Comparison of ENCODE assay signal across 8 cellular contexts in genomic region chr2:46471-47345, GRCh38. TPM values are rescaled to one million over a fixed set of nuclear protein-coding genes. Genes with fewer than 3 reads are reported as not detected.
DNase-seq lines count a peak whose midpoint lies in the region; ATAC-seq, FAIRE-seq and TF ChIP-seq lines count a peak whose summit lies in the region.

FAM110C (minus strand) TSS chr2:46505; CDS start chr2:46385, 120 bp downstream.

- H3K27me3 ChIP-seq in tibial artery = no peaks in the 10 kb centered on the region

- no peak for ATAC-seq in HG03521 (IDR thresholded peaks at IDR 0.05; ENCODE audit: unreplicated experiment)

- DNase-seq in LNCaP clone FGC (ENCODE audit: low read depth) (no peak), activated T-helper 1 cell treated with Interleukin-2 at 50 U/mL for 16 hours (ENCODE audit: low read depth) (peak; percentile 33), frontal cortex (ENCODE audit: low spot score in 2 of 2) (peak; percentile 68 to 72), nephron progenitor cell (peak; percentile 67), tibial artery (peak; percentile 61 to 92), SKM-1 treated with dmso at 0.1 percent for 144 hours (lab: John Stamatoyannopoulos, UW; ENCODE audit: unreplicated experiment) (no peak)

- peaks cover 0 to 31% (median 18%) of the 10 kb centered on the region in 4 donors for H3K4me1 ChIP-seq in tibial artery

- H3K27me3 Mint-ChIP-seq in nephron progenitor cell (ENCODE audit: low read depth, poor library complexity) = peaks cover 92% of the 10 kb centered on the region

- TF ChIP-seq CTCF in 22Rv1 (IDR thresholded peaks at IDR 0.05) (no peak), LNCaP clone FGC (IDR thresholded peaks at IDR 0.05; ENCODE audit: control insufficient read depth, extremely low read depth, insufficient read depth) (no peak), nephron progenitor cell (IDR thresholded peaks at IDR 0.05) (no peak), tibial artery (IDR thresholded peaks at IDR 0.05) (no peak)

- peaks cover 15% of the 10 kb centered on the region for H3K4me1 Mint-ChIP-seq in nephron progenitor cell

- H3K4me3 Mint-ChIP-seq in nephron progenitor cell = peak within 1 kb of the TSS; percentile 83

- no peaks in the 10 kb centered on the region for H3K9me3 ChIP-seq in tibial artery

- H3K36me3 Mint-ChIP-seq in nephron progenitor cell (ENCODE audit: low read depth) = no peaks in the 10 kb centered on the region

- H3K9me3 Mint-ChIP-seq in nephron progenitor cell = no peaks in the 10 kb centered on the region

- H3K27ac ChIP-seq in 22Rv1 (0 out of 2 replicates have a peak within 1 kb of the TSS, but pooled peaks have one; percentile 5), tibial artery (peak within 1 kb of the TSS; percentile 91 to 99)

- H3K27ac Mint-ChIP-seq in nephron progenitor cell = no peak within 1 kb of the TSS

- intact Hi-C loops in tibial artery (cut with DNase I; ENCODE audit: low total_unique reads) = no loop called here

- no peaks in the 10 kb centered on the region for H3K36me3 ChIP-seq in tibial artery

- no peak for FAIRE-seq in frontal cortex (lab: Jason Lieb, UNC)

- H3K4me3 ChIP-seq in LNCaP clone FGC (ENCODE audit: low read depth, low read length) = peak within 1 kb of the TSS; percentile 53
- peak within 1 kb of the TSS; percentile 77 to 86 for H3K4me3 ChIP-seq in tibial artery

RNA-seq across cellular contexts. Expression of gene FAM110C, which starts in this region (rescaled TPM):
- 8.6 TPM for total RNA-seq in frontal cortex

Comparison
In these comparisons a context has a peak if more than half of its experiments do, and no peak if none do; other contexts are left out.
1. DNase-seq: peak in activated T-helper 1 cell treated with Interleukin-2 at 50 U/mL for 16 hours (single experiment), frontal cortex (2 of 2), nephron progenitor cell (single experiment) and tibial artery (2 of 2); none in LNCaP clone FGC (single experiment) and SKM-1 treated with dmso at 0.1 percent for 144 hours (single experiment).